In genomic region chr13:75802161-75802560, GRCh38 we compare ENCODE assay signal across 19 cellular contexts.
DNase-seq lines count a peak whose midpoint lies in the region; ATAC-seq and TF ChIP-seq lines count a peak whose summit lies in the region.
"Had no signal": no experiment of that assay in that cellular context is flagged by ENCODE, and none has a peak within 500 bp of the region (broad histone marks: within the 10 kb centered on the region; RNA-seq: fewer than 3 reads in every experiment).

No MANE protein-coding gene starts in this region.

- DNase-seq in heart left ventricle (no peak), Right ventricle myocardium inferior (ENCODE audit: missing footprints) (no peak), thoracic aorta (ENCODE audit: low spot score) (no peak), NCI-H2107 (lab: John Stamatoyannopoulos, UW) (no peak), GM19238 (ENCODE audit: insufficient read length, low spot score) (no peak), NCI-H510A (lab: John Stamatoyannopoulos, UW) (no peak)
- no peak for DNase-seq in activated naive CD8-positive, alpha-beta T cell treated with anti-CD3 and anti-CD28 coated beads for 36 hours
- DNase-seq: activated CD8-positive, alpha-beta memory T cell treated with anti-CD3 and anti-CD28 coated beads for 24 hours; activated naive CD4-positive, alpha-beta T cell treated with anti-CD3 and anti-CD28 coated beads, Interleukin-2, amount 50 U/mL, for 16 hours; islet precursor cell; MM.1S; NCI-H2029; NCI-H524; OCI-M1 had no signal

- H3K9me3 ChIP-seq in heart left ventricle = no peaks in the 10 kb centered on the region
- no peaks in the 10 kb centered on the region for H3K9me3 ChIP-seq in iPS-18a (ENCODE audit: control insufficient read depth, low read depth, low read length)
- no peaks in the 10 kb centered on the region for H3K9me3 ChIP-seq in thoracic aorta
- H3K9me3 ChIP-seq: neutrophil, vagina had no signal

- H3K9ac ChIP-seq in iPS-18a (ENCODE audit: low read length) = no peak overlapping the region

- peak overlapping the region; percentile 29 for H3K4me3 Mint-ChIP-seq in activated naive CD8-positive, alpha-beta T cell treated with anti-CD3 and anti-CD28 coated beads for 36 hours

- peak overlapping the region in 10 of 12 donors; percentile 12 to 96 (median 87) for H3K27ac ChIP-seq in heart left ventricle
- peak overlapping the region; percentile 21 for H3K27ac ChIP-seq in iPS-18a (ENCODE audit: low read length)
- peak overlapping the region; percentile 87 to 93 for H3K27ac ChIP-seq in thoracic aorta
- H3K27ac ChIP-seq: neutrophil, SK-N-MC, vagina had no signal

- H3K27ac Mint-ChIP-seq in activated naive CD8-positive, alpha-beta T cell treated with anti-CD3 and anti-CD28 coated beads for 36 hours = peak overlapping the region; percentile 58

- TF ChIP-seq POLR2A in heart left ventricle (IDR thresholded peaks at IDR 0.05) = no peak

- peaks cover 0 to 38% (median 11%) of the 10 kb centered on the region in 12 donors for H3K4me1 ChIP-seq in heart left ventricle
- H3K4me1 ChIP-seq in iPS-18a (ENCODE audit: control insufficient read depth, low read depth, low read length) = peaks cover 50% of the 10 kb centered on the region
- H3K4me1 ChIP-seq in thoracic aorta (ENCODE audit: control insufficient read depth in 1 of 2, low read depth in 2 of 2) = peaks cover 4 to 45% of the 10 kb centered on the region in 2 donors
- H3K4me1 ChIP-seq: vagina had no signal

- H3K36me3 ChIP-seq in heart left ventricle (peaks cover 0 to 24% (median 0%) of the 10 kb centered on the region in 9 donors), iPS-18a (ENCODE audit: control insufficient read depth, low read depth, low read length) (no peaks in the 10 kb centered on the region), thoracic aorta (no peaks in the 10 kb centered on the region)
- H3K36me3 ChIP-seq: neutrophil had no signal

- H3K9me3 Mint-ChIP-seq in activated naive CD8-positive, alpha-beta T cell treated with anti-CD3 and anti-CD28 coated beads for 36 hours = no peaks in the 10 kb centered on the region

- peaks cover 15% of the 10 kb centered on the region for H3K36me3 Mint-ChIP-seq in activated naive CD8-positive, alpha-beta T cell treated with anti-CD3 and anti-CD28 coated beads for 36 hours

- no peak for ATAC-seq in heart left ventricle
- no peak for ATAC-seq in Right ventricle myocardium inferior
- ATAC-seq in thoracic aorta (ENCODE audit: insufficient number of reproducible peaks, low FRiP score, low read depth) = no peak
- ATAC-seq: HCT116 had no signal

- H3K27me3 Mint-ChIP-seq in activated naive CD8-positive, alpha-beta T cell treated with anti-CD3 and anti-CD28 coated beads for 36 hours = no peaks in the 10 kb centered on the region

- TF ChIP-seq CTCF in heart left ventricle (IDR thresholded peaks at IDR 0.05) (no peak), thoracic aorta (IDR thresholded peaks at IDR 0.05) (no peak)

- H3K4me3 ChIP-seq in heart left ventricle = no peak overlapping the region
- H3K4me3 ChIP-seq in iPS-18a (ENCODE audit: low read length) = no peak overlapping the region
- H3K4me3 ChIP-seq in thoracic aorta = no peak overlapping the region
- H3K4me3 ChIP-seq: SK-N-MC, vagina had no signal

- no peaks in the 10 kb centered on the region for H3K27me3 ChIP-seq in heart left ventricle
- no peaks in the 10 kb centered on the region for H3K27me3 ChIP-seq in iPS-18a (ENCODE audit: control insufficient read depth, insufficient read depth, low read length)
- H3K27me3 ChIP-seq in thoracic aorta (replicated peaks; ENCODE audit: insufficient read depth) = no peaks in the 10 kb centered on the region
- H3K27me3 ChIP-seq: neutrophil, vagina had no signal

- 71 to 79% (median 79%) methylated on average over 5 of the region's 5 CpGs for WGBS in heart left ventricle, 4 donors

- H3K4me1 Mint-ChIP-seq in activated naive CD8-positive, alpha-beta T cell treated with anti-CD3 and anti-CD28 coated beads for 36 hours = peaks cover 34% of the 10 kb centered on the region

- intact Hi-C loops in heart left ventricle (cut with DNase I) = loop anchor here in 5 of 10 donors (5.0 to 10.0 kb wide), 3 partner anchors 40 to 107 kb away; no protein-coding TSS in a partner anchor
- intact Hi-C loops in Right ventricle myocardium inferior (cut with DNase I) = no loop called here

Comparison
In these comparisons a context has a peak if more than half of its experiments do, and no peak if none do; other contexts are left out.
1. H3K27ac ChIP-seq: peak in every context shown above with its lines; median percentile 90 in thoracic aorta; 87 in heart left ventricle; 21 in iPS-18a.